ENCODE assay signal across 1 cellular context in genomic region chr9:19161257-19162025, GRCh38.
TF ChIP-seq lines count a peak whose summit lies in the region.

No MANE protein-coding gene starts in this region.

TF ChIP-seq in K562, 482 proteins besides CTCF, POLR2A, EP300 and RAD21 (continued from another document):
- TF ChIP-seq ZNF592 (IDR thresholded peaks at IDR 0.05) (peak; percentile 60), MGA (IDR thresholded peaks at IDR 0.05) (peak; percentile 40; the same call in 1 of the 2 replicates), CXXC5 (CRISPR knock-in tag; IDR thresholded peaks at IDR 0.05) (peak; percentile 65), CBFA2T3 (IDR thresholded peaks at IDR 0.05) (peak; percentile 91), C11orf30 (IDR thresholded peaks at IDR 0.05; ENCODE audit: low read depth) (peak; percentile 79), AFF1 (IDR thresholded peaks at IDR 0.05; ENCODE audit: low read depth in 1 of 2, partially characterized antibody in 2 of 2) (peak in 1 of 2 experiments; percentile 92), MNT (conservative IDR thresholded peaks at IDR 0.05) (peak; percentile 51 to 75)
